19 cellular contexts compared by ENCODE assay signal in genomic region chr3:98026425-98027083, GRCh38. TPM values are rescaled to one million over a fixed set of nuclear protein-coding genes. Genes with fewer than 3 reads are reported as not detected.
DNase-seq lines count a peak whose midpoint lies in the region; ATAC-seq and TF ChIP-seq lines count a peak whose summit lies in the region.
"Had no signal": no experiment of that assay in that cellular context is flagged by ENCODE, and none has a peak within 500 bp of the region (broad histone marks: within the 10 kb centered on the region; RNA-seq: fewer than 3 reads in every experiment).

No MANE protein-coding gene starts in this region.

- peak; percentile 42 for ATAC-seq in GM19023 (IDR thresholded peaks at IDR 0.05; ENCODE audit: unreplicated experiment)
- peak; percentile 48 for ATAC-seq in GM21529 (IDR thresholded peaks at IDR 0.05; ENCODE audit: unreplicated experiment)
- ATAC-seq in HG03135 (IDR thresholded peaks at IDR 0.05; ENCODE audit: unreplicated experiment): peak; percentile 57
- no peak for ATAC-seq in activated T-cell treated with anti-CD3 and anti-CD28 coated beads, Interleukin-2, amount 50 U/mL, for 4 hours
- no peak for ATAC-seq in activated naive CD8-positive, alpha-beta T cell treated with anti-CD3 and anti-CD28 coated beads, Interleukin-2, amount 50 U/mL, for 24 hours
- ATAC-seq: heart left ventricle had no signal

- no peaks in the 10 kb centered on the region for H3K9me3 ChIP-seq in osteoblast (ENCODE audit: low read depth, low read length)
- H3K9me3 ChIP-seq: heart left ventricle, prostate gland, SK-N-SH had no signal

- no peaks in the 10 kb centered on the region for H3K4me1 ChIP-seq in osteoblast (ENCODE audit: insufficient read depth, low read length)
- H3K4me1 ChIP-seq: prostate gland had no signal

- H4K20me1 ChIP-seq in osteoblast (ENCODE audit: insufficient read depth, low read length): no peaks in the 10 kb centered on the region

- no peaks in the 10 kb centered on the region for H3K79me2 ChIP-seq in osteoblast (ENCODE audit: insufficient read depth, low read length)

- H3K27ac Mint-ChIP-seq in activated naive CD8-positive, alpha-beta T cell treated with anti-CD3 and anti-CD28 coated beads, Interleukin-2, amount 50 U/mL, for 24 hours: no peak overlapping the region
- H3K27ac Mint-ChIP-seq: activated naive CD4-positive, alpha-beta T cell treated with anti-CD3 and anti-CD28 coated beads for 36 hours; CD8-positive, alpha-beta memory T cell had no signal

- H3K27me3 Mint-ChIP-seq in activated T-cell treated with anti-CD3 and anti-CD28 coated beads, Interleukin-2, amount 50 U/mL, for 4 hours (ENCODE audit: low read depth): peaks cover 3% of the 10 kb centered on the region
- H3K27me3 Mint-ChIP-seq in activated naive CD8-positive, alpha-beta T cell treated with anti-CD3 and anti-CD28 coated beads, Interleukin-2, amount 50 U/mL, for 24 hours: peaks cover 6% of the 10 kb centered on the region

- H3K36me3 ChIP-seq in osteoblast (ENCODE audit: insufficient read depth, low read length): no peaks in the 10 kb centered on the region
- H3K36me3 ChIP-seq: heart left ventricle, prostate gland had no signal

- no peaks in the 10 kb centered on the region for H3K36me3 Mint-ChIP-seq in activated T-cell treated with anti-CD3 and anti-CD28 coated beads, Interleukin-2, amount 50 U/mL, for 4 hours (ENCODE audit: insufficient read depth)
- H3K36me3 Mint-ChIP-seq in activated naive CD8-positive, alpha-beta T cell treated with anti-CD3 and anti-CD28 coated beads, Interleukin-2, amount 50 U/mL, for 24 hours (ENCODE audit: low read depth): no peaks in the 10 kb centered on the region
- H3K36me3 Mint-ChIP-seq: CD8-positive, alpha-beta memory T cell; naive B cell had no signal

- peaks cover 7% of the 10 kb centered on the region for H3K27me3 ChIP-seq in osteoblast (ENCODE audit: insufficient read depth, low read length)
- H3K27me3 ChIP-seq: heart left ventricle had no signal

- no peak for TF ChIP-seq CTCF in osteoblast (IDR thresholded peaks at IDR 0.05; ENCODE audit: extremely low read depth, low read depth, low read length)

- H3K9me3 Mint-ChIP-seq in activated T-cell treated with anti-CD3 and anti-CD28 coated beads, Interleukin-2, amount 50 U/mL, for 4 hours: no peaks in the 10 kb centered on the region
- H3K9me3 Mint-ChIP-seq in activated naive CD8-positive, alpha-beta T cell treated with anti-CD3 and anti-CD28 coated beads, Interleukin-2, amount 50 U/mL, for 24 hours: no peaks in the 10 kb centered on the region
- H3K9me3 Mint-ChIP-seq: activated naive CD4-positive, alpha-beta T cell treated with anti-CD3 and anti-CD28 coated beads for 36 hours; CD8-positive, alpha-beta memory T cell; naive B cell had no signal

- DNase-seq in osteoblast (ENCODE audit: insufficient read length, low spot score, missing footprints): peak; percentile 62
- no peak for DNase-seq in activated T-cell treated with anti-CD3 and anti-CD28 coated beads, Interleukin-2, amount 50 U/mL, for 4 hours
- DNase-seq in GM03348 (ENCODE audit: low spot score): no peak
- no peak for DNase-seq in activated naive CD8-positive, alpha-beta T cell treated with anti-CD3 and anti-CD28 coated beads, Interleukin-2, amount 50 U/mL, for 24 hours
- DNase-seq: activated CD4-positive, alpha-beta T cell treated with anti-CD3 and anti-CD28 coated beads for 48 hours; activated naive CD4-positive, alpha-beta T cell treated with anti-CD3 and anti-CD28 coated beads for 36 hours; CD8-positive, alpha-beta memory T cell; heart left ventricle; mammary epithelial cell; naive B cell; SK-N-SH; stimulated activated CD4-positive, alpha-beta T cell treated with anti-CD3 and anti-CD28 coated beads, Interleukin-4, amount 100 ng/mL, for 4 hours had no signal

- no peak overlapping the region for H2AFZ ChIP-seq in osteoblast (ENCODE audit: low read length)

- no peak overlapping the region for H3K27ac ChIP-seq in osteoblast (ENCODE audit: low read depth, low read length)
- H3K27ac ChIP-seq: heart left ventricle, prostate gland had no signal

- no peak overlapping the region for H3K4me3 ChIP-seq in osteoblast (ENCODE audit: insufficient read depth, low read length)
- H3K4me3 ChIP-seq: heart left ventricle, prostate gland had no signal

- no peak overlapping the region for H3K4me3 Mint-ChIP-seq in activated T-cell treated with anti-CD3 and anti-CD28 coated beads, Interleukin-2, amount 50 U/mL, for 4 hours
- H3K4me3 Mint-ChIP-seq in activated naive CD8-positive, alpha-beta T cell treated with anti-CD3 and anti-CD28 coated beads, Interleukin-2, amount 50 U/mL, for 24 hours: no peak overlapping the region
- H3K4me3 Mint-ChIP-seq: activated naive CD4-positive, alpha-beta T cell treated with anti-CD3 and anti-CD28 coated beads for 36 hours; CD8-positive, alpha-beta memory T cell; naive B cell had no signal

- peaks cover 18% of the 10 kb centered on the region for H3K4me1 Mint-ChIP-seq in activated T-cell treated with anti-CD3 and anti-CD28 coated beads, Interleukin-2, amount 50 U/mL, for 4 hours (ENCODE audit: low read depth)
- peaks cover 14% of the 10 kb centered on the region for H3K4me1 Mint-ChIP-seq in activated naive CD8-positive, alpha-beta T cell treated with anti-CD3 and anti-CD28 coated beads, Interleukin-2, amount 50 U/mL, for 24 hours

- no peak overlapping the region for H3K4me2 ChIP-seq in osteoblast (ENCODE audit: insufficient read depth, low read length)
- H3K4me2 ChIP-seq: SK-N-SH had no signal

RNA-seq across cellular contexts. Expression of gene GABRR3, which starts 8.6 kb away (rescaled TPM):
- total RNA-seq in osteoblast: not detected in 2 replicates
- not detected for total RNA-seq in activated T-cell treated with anti-CD3 and anti-CD28 coated beads, Interleukin-2, amount 50 U/mL, for 4 hours
- total RNA-seq: activated naive CD4-positive, alpha-beta T cell treated with anti-CD3 and anti-CD28 coated beads for 36 hours; astrocyte; CD8-positive, alpha-beta memory T cell; cerebellum; fibroblast of lung; heart left ventricle; mammary epithelial cell had no signal

RNA-seq across cellular contexts. Expression of gene RIOX2, which starts 54.3 kb away (rescaled TPM):
- 27.1 and 28.0 TPM in 2 replicates for total RNA-seq in osteoblast
- 10 to 100 TPM; 51.2 to 61.3 (median 56.3) TPM for total RNA-seq in activated T-cell treated with anti-CD3 and anti-CD28 coated beads, Interleukin-2, amount 50 U/mL, for 4 hours

Comparison
In these comparisons a context has a peak if more than half of its experiments do, and no peak if none do; other contexts are left out.
1. ATAC-seq: peak in GM19023 (single experiment), GM21529 (single experiment) and HG03135 (single experiment); none in activated T-cell treated with anti-CD3 and anti-CD28 coated beads, Interleukin-2, amount 50 U/mL, for 4 hours (0 of 2) and activated naive CD8-positive, alpha-beta T cell treated with anti-CD3 and anti-CD28 coated beads, Interleukin-2, amount 50 U/mL, for 24 hours (single experiment).